In the genomic region with DNA sequence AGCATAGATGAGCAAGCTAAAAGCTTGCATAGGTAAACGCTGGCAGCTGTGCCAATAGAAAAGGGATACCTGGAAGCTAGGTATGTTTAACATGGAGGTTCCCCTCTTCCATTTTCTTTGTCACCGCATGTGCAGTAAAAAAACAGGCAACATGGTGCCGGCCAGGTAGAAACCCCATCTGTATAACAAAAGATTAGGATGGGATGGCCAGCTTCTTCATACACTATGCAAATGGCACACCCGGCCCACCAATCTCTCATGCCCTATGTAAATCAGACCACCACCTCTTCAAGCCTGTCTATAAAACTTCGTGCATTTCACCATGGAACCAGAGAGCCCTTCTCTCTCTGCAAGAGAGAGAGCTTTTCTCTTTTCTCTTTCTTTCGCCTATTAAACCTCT, we compare ENCODE assay signal across 18 cellular contexts.
"Had no signal": no experiment of that assay in that cellular context is flagged by ENCODE, and none has a peak within 500 bp of the region (broad histone marks: within the 10 kb centered on the region; RNA-seq: fewer than 3 reads in every experiment).

No MANE protein-coding gene starts in this region.

- ATAC-seq: activated CD4-positive, CD25-positive, alpha-beta regulatory T cell treated with anti-CD3 and anti-CD28 coated beads, Interleukin-2, amount 50 U/mL, for 24 hours; activated CD8-positive, alpha-beta T cell treated with anti-CD3 and anti-CD28 coated beads, Interleukin-2, amount 10 ng/mL, durations not matched to agents 7 days and 5 days; effector memory CD8-positive, alpha-beta T cell; left lung; stimulated activated naive B cell treated with anti-CD40 and anti-IgM and Interleukin-4, amounts not matched to agents 10 μg/mL and 1 μg/mL and 100 μg/mL, for 72 hours had no signal

- H3K4me1 ChIP-seq: left lung, spleen had no signal

- DNase-seq: activated CD4-positive, alpha-beta T cell treated with anti-CD3 and anti-CD28 coated beads, Interleukin-2, amount 10 ng/mL, durations not matched to agents 7 days and 5 days; activated CD8-positive, alpha-beta T cell treated with anti-CD3 and anti-CD28 coated beads, Interleukin-2, amount 10 ng/mL, durations not matched to agents 7 days and 5 days; activated naive CD4-positive, alpha-beta T cell treated with Interleukin-2 at 50 U/mL for 16 hours; activated naive CD8-positive, alpha-beta T cell treated with anti-CD3 and anti-CD28 coated beads, Interleukin-2, amount 10 ng/mL, durations not matched to agents 7 days and 5 days; activated T-cell treated with anti-CD3 and anti-CD28 coated beads, Interleukin-2, amount 50 U/mL, for 24 hours; amygdala; effector memory CD8-positive, alpha-beta T cell; esophagus squamous epithelium; left lung; mammary epithelial cell; midbrain; nucleus accumbens; retina; spleen; stimulated activated naive B cell treated with anti-CD40 and anti-IgM and Interleukin-4, amounts not matched to agents 10 μg/mL and 1 μg/mL and 100 μg/mL, for 72 hours; T1000 had no signal

- H3K27me3 ChIP-seq: cardiac muscle cell, esophagus squamous epithelium, left lung, spleen had no signal

- H3K9me3 ChIP-seq: esophagus squamous epithelium, left lung, spleen had no signal

- H3K4me3 ChIP-seq: cardiac muscle cell, esophagus squamous epithelium, left lung, spleen had no signal

- H3K27ac ChIP-seq: cardiac muscle cell, esophagus squamous epithelium, left lung, spleen had no signal

- H3K36me3 ChIP-seq: cardiac muscle cell, esophagus squamous epithelium, left lung, spleen had no signal
